ENCODE assay signal across 7 cellular contexts in genomic region chr3:101829066-101829830, GRCh38. TPM values are rescaled to one million over a fixed set of nuclear protein-coding genes. Genes with fewer than 3 reads are reported as not detected.
DNase-seq lines count a peak whose midpoint lies in the region; ATAC-seq and TF ChIP-seq lines count a peak whose summit lies in the region.

No MANE protein-coding gene starts in this region.

- peak overlapping the region; percentile 63 to 66 for H3K4me3 ChIP-seq in tibial artery

- in situ Hi-C loops in GM18951 (cut with MboI; ENCODE audit: low sequenced_read_pairs, unreplicated experiment): no loop called here

- TF ChIP-seq CTCF in VCaP (conservative IDR thresholded peaks at IDR 0.05) (no peak), tibial artery (IDR thresholded peaks at IDR 0.05) (no peak)

- TF ChIP-seq POLR2A in GM18951 (IDR thresholded peaks at IDR 0.05; ENCODE audit: extremely low read depth, insufficient read depth, insufficient read length): peak; percentile 33
- no peak for TF ChIP-seq POLR2A in erythroblast (IDR thresholded peaks at IDR 0.05; ENCODE audit: low read length)

- peak overlapping the region; percentile 44 for H3K4me3 Mint-ChIP-seq in dendritic cell treated with granulocyte-macrophage colony-stimulating factor and Interleukin-4, amounts not matched to agents 40 ng/mL and 50 ng/mL, for 4 days

- H3K36me3 Mint-ChIP-seq in dendritic cell treated with granulocyte-macrophage colony-stimulating factor and Interleukin-4, amounts not matched to agents 40 ng/mL and 50 ng/mL, for 4 days (ENCODE audit: low read depth): peaks cover 7% of the 10 kb centered on the region

- H3K4me1 ChIP-seq in tibial artery: peaks cover 0 to 52% (median 25%) of the 10 kb centered on the region in 4 donors

- H3K27me3 Mint-ChIP-seq in dendritic cell treated with granulocyte-macrophage colony-stimulating factor and Interleukin-4, amounts not matched to agents 40 ng/mL and 50 ng/mL, for 4 days: peaks cover 4% of the 10 kb centered on the region

- DNase-seq in myocyte (ENCODE audit: low read depth): peak; percentile 72
- DNase-seq in tibial artery: peak; percentile 68 to 82
- DNase-seq in erythroblast (lab: John Stamatoyannopoulos, UW): no peak

- H3K9me3 Mint-ChIP-seq in dendritic cell treated with granulocyte-macrophage colony-stimulating factor and Interleukin-4, amounts not matched to agents 40 ng/mL and 50 ng/mL, for 4 days: no peaks in the 10 kb centered on the region

- H3K27ac Mint-ChIP-seq in dendritic cell treated with granulocyte-macrophage colony-stimulating factor and Interleukin-4, amounts not matched to agents 40 ng/mL and 50 ng/mL, for 4 days: peak overlapping the region; percentile 25

- H3K27me3 ChIP-seq in tibial artery: no peaks in the 10 kb centered on the region

- H3K4me1 Mint-ChIP-seq in dendritic cell treated with granulocyte-macrophage colony-stimulating factor and Interleukin-4, amounts not matched to agents 40 ng/mL and 50 ng/mL, for 4 days (ENCODE audit: low read depth): peaks cover 43% of the 10 kb centered on the region

- peak overlapping the region; percentile 91; the same call in 1 of the 2 replicates for H3K27ac ChIP-seq in VCaP
- H3K27ac ChIP-seq in tibial artery: peak overlapping the region; percentile 84 to 90

- intact Hi-C loops in dendritic cell treated with granulocyte-macrophage colony-stimulating factor and Interleukin-4, amounts not matched to agents 40 ng/mL and 50 ng/mL, for 4 days (cut with micrococcal nuclease): no loop called here
- intact Hi-C loops in tibial artery (cut with DNase I; ENCODE audit: low total_unique reads): no loop called here

- no peaks in the 10 kb centered on the region for H3K9me3 ChIP-seq in tibial artery

- no peaks in the 10 kb centered on the region for H3K36me3 ChIP-seq in tibial artery

- ATAC-seq in HG03060 (IDR thresholded peaks at IDR 0.05; ENCODE audit: low read depth, unreplicated experiment): peak; percentile 30

RNA-seq across cellular contexts. Expression of gene NFKBIZ, which starts 20.1 kb away (rescaled TPM):
- total RNA-seq in myocyte: 12.9 and 15.6 TPM in 2 replicates
- 9.3 TPM for polyA plus RNA-seq in myocyte (2012)

RNA-seq across cellular contexts. Expression of gene NXPE3, which starts 50.2 kb away (rescaled TPM):
- total RNA-seq in myocyte: 36.4 and 42.1 TPM in 2 replicates
- 36.7 TPM for polyA plus RNA-seq in myocyte (2012)

Comparison
In these comparisons a context has a peak if more than half of its experiments do, and no peak if none do; other contexts are left out.
1. DNase-seq: peak in myocyte (single experiment) and tibial artery (2 of 2); none in erythroblast (0 of 2).